ENCODE assay signal across 2 cellular contexts in genomic region chr1:39633422-39633821, GRCh38.
TF ChIP-seq lines count a peak whose summit lies in the region.

No MANE protein-coding gene starts in this region.

TF ChIP-seq in GM23338, 12 proteins besides CTCF, POLR2A, EP300 and RAD21:
- TF ChIP-seq REST (IDR thresholded peaks at IDR 0.05; ENCODE audit: unreplicated experiment) (no peak), STAT1 (IDR thresholded peaks at IDR 0.05; ENCODE audit: unreplicated experiment) (no peak), JUNB (IDR thresholded peaks at IDR 0.05; ENCODE audit: unreplicated experiment) (no peak), ZNF331 (CRISPR knock-in tag; IDR thresholded peaks at IDR 0.05; ENCODE audit: low read depth) (no peak), CREB1 (CRISPR knock-in tag; IDR thresholded peaks at IDR 0.05; ENCODE audit: low read depth) (no peak), ZNF114 (CRISPR knock-in tag; IDR thresholded peaks at IDR 0.05) (no peak), ZNF462 (CRISPR knock-in tag; IDR thresholded peaks at IDR 0.05) (no peak), EZH2 (IDR thresholded peaks at IDR 0.05; ENCODE audit: low read depth, unreplicated experiment) (no peak), ETS1 (IDR thresholded peaks at IDR 0.05) (no peak), EZH2phosphoT487 (IDR thresholded peaks at IDR 0.05; ENCODE audit: unreplicated experiment) (no peak)

TF ChIP-seq in K562, 482 proteins besides CTCF, POLR2A, EP300 and RAD21:
- TF ChIP-seq ZNF668 (CRISPR knock-in tag; IDR thresholded peaks at IDR 0.05): no peak
- 0 out of 2 replicates have a peak, but pooled peaks have one; percentile 29 for TF ChIP-seq EZH2 (IDR thresholded peaks at IDR 0.05; ENCODE audit: borderline replicate concordance, low read depth, low read length)
